ENCODE assay signal across 12 cellular contexts in the genomic region with DNA sequence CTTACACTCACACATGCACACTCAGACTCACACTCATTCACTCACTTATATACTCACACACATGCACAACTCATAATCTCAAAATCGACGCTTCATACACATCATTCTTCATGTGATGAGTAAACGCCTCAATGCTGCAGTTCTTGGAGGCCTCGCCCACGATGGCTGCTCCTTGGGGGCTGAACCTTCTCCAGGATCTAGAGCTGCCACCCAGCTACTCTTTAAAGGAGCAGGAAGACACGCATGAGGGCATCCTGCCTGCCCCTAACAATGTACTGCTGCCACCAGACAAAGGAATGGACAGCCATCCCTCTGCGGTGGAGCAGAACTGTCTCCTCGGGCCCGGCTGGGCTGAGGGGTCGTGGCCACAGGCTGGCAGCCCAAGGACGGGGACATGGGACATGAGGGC. TPM values are rescaled to one million over a fixed set of nuclear protein-coding genes. Genes with fewer than 3 reads are reported as not detected.
DNase-seq lines count a peak whose midpoint lies in the region; ATAC-seq and TF ChIP-seq lines count a peak whose summit lies in the region.
"Had no signal": no experiment of that assay in that cellular context is flagged by ENCODE, and none has a peak within 500 bp of the region (broad histone marks: within the 10 kb centered on the region; RNA-seq: fewer than 3 reads in every experiment).

No MANE protein-coding gene starts in this region.

- peaks cover 94% of the 10 kb centered on the region for H3K4me1 ChIP-seq in CD4-positive, alpha-beta memory T cell (ENCODE audit: insufficient read depth, low read length)
- no peaks in the 10 kb centered on the region for H3K4me1 ChIP-seq in sigmoid colon
- H3K4me1 ChIP-seq: gastrocnemius medialis had no signal

- no peak for ATAC-seq in omental fat pad (ENCODE audit: low FRiP score)
- ATAC-seq in HG02759 (IDR thresholded peaks at IDR 0.05; ENCODE audit: unreplicated experiment) = no peak
- ATAC-seq: gastrocnemius medialis, lower lobe of right lung had no signal

- H3K4me3 ChIP-seq in CD4-positive, alpha-beta memory T cell (ENCODE audit: low read length in 2 of 2) = no peak overlapping the region
- no peak overlapping the region for H3K4me3 ChIP-seq in coronary artery
- no peak overlapping the region for H3K4me3 ChIP-seq in sigmoid colon
- H3K4me3 ChIP-seq: gastrocnemius medialis, lower lobe of right lung had no signal

- TF ChIP-seq CTCF in coronary artery (IDR thresholded peaks at IDR 0.05) (no peak), sigmoid colon (IDR thresholded peaks at IDR 0.05) (no peak), omental fat pad (IDR thresholded peaks at IDR 0.05) (no peak)

- H3K4me1 Mint-ChIP-seq in CD4-positive, alpha-beta memory T cell = peaks cover 3 to 70% (median 32%) of the 10 kb centered on the region in 4 donors

- H3K4me3 Mint-ChIP-seq in CD4-positive, alpha-beta memory T cell = peak overlapping the region in 7 of 8 donors; percentile 59 to 90 (median 82)

- no peak for TF ChIP-seq EP300 in sigmoid colon (IDR thresholded peaks at IDR 0.05)

- peak in 2 of 5 donors; percentile 24 to 57 for DNase-seq in CD4-positive, alpha-beta memory T cell
- peak; percentile 29 for DNase-seq in activated CD4-positive, CD25-positive, alpha-beta regulatory T cell treated with anti-CD3 and anti-CD28 coated beads, Interleukin-2, amount 50 U/mL, for 72 hours
- DNase-seq in coronary artery (ENCODE audit: low spot score) (peak; percentile 49), sigmoid colon (peak; percentile 35), omental fat pad (ENCODE audit: low spot score) (no peak), NCI-H1930 (lab: John Stamatoyannopoulos, UW) (no peak), middle frontal gyrus (ENCODE audit: extremely low spot score, low spot score) (no peak)
- DNase-seq: cortex of kidney, gastrocnemius medialis, lower lobe of right lung, NCI-H748 treated with DMSO at 0.1 percent for 48 hours had no signal

- H3K36me3 Mint-ChIP-seq in CD4-positive, alpha-beta memory T cell = peaks cover 0 to 14% of the 10 kb centered on the region in 2 donors

- H3K27ac ChIP-seq in CD4-positive, alpha-beta memory T cell (ENCODE audit: low read depth, low read length) = peak overlapping the region; percentile 94
- no peak overlapping the region for H3K27ac ChIP-seq in coronary artery
- H3K27ac ChIP-seq in sigmoid colon = no peak overlapping the region
- H3K27ac ChIP-seq: gastrocnemius medialis, lower lobe of right lung had no signal

- H3K27me3 Mint-ChIP-seq in CD4-positive, alpha-beta memory T cell = no peaks in the 10 kb centered on the region

- H3K27me3 ChIP-seq in CD4-positive, alpha-beta memory T cell (ENCODE audit: insufficient read depth, low read length) = no peaks in the 10 kb centered on the region
- H3K27me3 ChIP-seq in sigmoid colon = no peaks in the 10 kb centered on the region

- intact Hi-C loops in CD4-positive, alpha-beta memory T cell (cut with micrococcal nuclease) = no loop called here
- intact Hi-C loops in sigmoid colon (cut with DNase I) = loop anchor here (10.0 kb wide), 1 partner anchor 56 kb away; no protein-coding TSS in a partner anchor

- CTCF ChIA-PET in CD4-positive, alpha-beta memory T cell (lab: Charles Lee; ENCODE audit: partially characterized antibody) = interaction anchor here (2.3 to 10.1 kb wide), 2 partner anchors 24 to 36 kb away, joined by 6 to 86 read pairs; a partner anchor contains a TSS

- H3K36me3 ChIP-seq in CD4-positive, alpha-beta memory T cell (ENCODE audit: insufficient read depth, low read length) = no peaks in the 10 kb centered on the region
- no peaks in the 10 kb centered on the region for H3K36me3 ChIP-seq in sigmoid colon
- H3K36me3 ChIP-seq: gastrocnemius medialis, lower lobe of right lung had no signal

- H3K9me3 ChIP-seq in CD4-positive, alpha-beta memory T cell (ENCODE audit: control insufficient read depth in 1 of 2, low read length in 2 of 2) = no peaks in the 10 kb centered on the region
- no peaks in the 10 kb centered on the region for H3K9me3 ChIP-seq in sigmoid colon
- H3K9me3 ChIP-seq: gastrocnemius medialis, lower lobe of right lung had no signal

- no peak for TF ChIP-seq POLR2A in sigmoid colon (IDR thresholded peaks at IDR 0.05)

- H3K9me3 Mint-ChIP-seq in CD4-positive, alpha-beta memory T cell = peaks cover 0 to 2% (median 0%) of the 10 kb centered on the region in 8 donors

- WGBS in sigmoid colon, 2 donors = 51 to 69% methylated on average over 11 of the region's 11 CpGs

- POLR2A ChIA-PET in CD4-positive, alpha-beta memory T cell (lab: Charles Lee; ENCODE audit: partially characterized antibody) = interaction anchor here (2.1 to 4.2 kb wide), 2 partner anchors 23 to 149 kb away, joined by 6 to 19 read pairs; a partner anchor contains a TSS

- peak overlapping the region in 4 of 7 donors; percentile 95 to 99 (median 97) for H3K27ac Mint-ChIP-seq in CD4-positive, alpha-beta memory T cell

RNA-seq across cellular contexts. Expression of a gene that starts 35.4 kb away (rescaled TPM):
- not detected for total RNA-seq in CD4-positive, alpha-beta memory T cell
- polyA plus RNA-seq in CD4-positive, alpha-beta memory T cell = not detected
- not detected for total RNA-seq in sigmoid colon
- polyA plus RNA-seq in sigmoid colon = not detected
- total RNA-seq in omental fat pad = not detected
- total RNA-seq: gastrocnemius medialis, lower lobe of right lung had no signal

RNA-seq across cellular contexts. Expression of a gene that starts 38.7 kb away (rescaled TPM):
- total RNA-seq in CD4-positive, alpha-beta memory T cell = not detected
- polyA plus RNA-seq in CD4-positive, alpha-beta memory T cell = not detected
- not detected for total RNA-seq in sigmoid colon
- not detected for polyA plus RNA-seq in sigmoid colon
- total RNA-seq in omental fat pad = not detected
- total RNA-seq: gastrocnemius medialis had no signal

Comparison
In these comparisons a context has a peak if more than half of its experiments do, and no peak if none do; other contexts are left out.
1. DNase-seq: peak in activated CD4-positive, CD25-positive, alpha-beta regulatory T cell treated with anti-CD3 and anti-CD28 coated beads, Interleukin-2, amount 50 U/mL, for 72 hours (single experiment), coronary artery (single experiment) and sigmoid colon (single experiment); none in omental fat pad (single experiment), NCI-H1930 (0 of 2) and middle frontal gyrus (single experiment).